In the genomic region with DNA sequence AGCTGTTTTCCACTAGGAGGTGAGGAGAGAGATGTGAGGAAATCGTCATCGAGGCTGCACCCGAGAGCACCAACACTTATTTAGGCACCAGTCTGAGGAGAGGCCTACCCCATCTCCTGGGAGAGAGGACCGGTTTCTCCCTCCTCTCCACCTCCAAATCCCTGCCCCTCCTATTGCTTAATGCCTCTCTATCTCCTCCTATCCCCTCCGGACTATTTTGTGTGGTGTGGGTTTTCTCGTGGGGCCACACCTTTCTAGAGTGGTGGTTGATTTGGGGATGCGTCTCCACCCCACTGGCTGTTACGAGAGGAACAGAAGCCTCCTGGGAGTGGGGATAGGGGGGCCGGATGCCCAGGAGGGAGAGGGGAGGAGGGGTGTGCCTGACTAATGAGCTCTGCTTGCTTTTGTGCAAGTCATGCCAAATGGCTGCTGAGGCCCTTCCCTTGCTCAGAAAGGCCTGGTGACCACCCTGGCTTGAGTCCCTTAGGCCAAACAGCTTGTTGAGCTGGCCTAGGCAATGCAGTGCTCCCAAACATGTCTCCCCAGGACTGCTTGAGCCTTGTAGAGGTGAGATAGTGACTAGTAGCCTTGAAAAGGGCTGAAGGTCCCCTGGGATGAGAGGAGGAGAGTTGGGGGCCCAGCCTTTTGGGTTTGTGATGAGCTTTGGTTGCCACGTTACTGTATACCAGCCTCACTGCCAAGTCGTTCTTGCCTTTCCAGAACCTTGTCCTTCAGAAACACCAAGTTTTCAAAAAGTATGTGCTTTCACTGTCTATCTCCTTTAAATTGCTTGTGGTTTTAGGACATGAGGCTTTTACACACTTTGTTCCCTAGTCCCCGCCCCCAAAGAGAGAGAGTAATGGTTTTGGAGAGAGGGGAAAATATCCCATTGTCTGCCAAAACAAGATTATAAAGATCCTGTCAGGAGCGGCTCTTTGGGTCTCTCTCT, we compare ENCODE assay signal across 8 cellular contexts. TPM values are rescaled to one million over a fixed set of nuclear protein-coding genes. Genes with fewer than 3 reads are reported as not detected.
DNase-seq lines count a peak whose midpoint lies in the region; ATAC-seq and TF ChIP-seq lines count a peak whose summit lies in the region.

No MANE protein-coding gene starts in this region.

- H3K4me3 ChIP-seq in CD8-positive, alpha-beta memory T cell (ENCODE audit: low read length): peak overlapping the region; percentile 93
- H3K4me3 ChIP-seq in mononuclear cell (ENCODE audit: low read length): peak overlapping the region; percentile 82

- H3K36me3 Mint-ChIP-seq in CD8-positive, alpha-beta memory T cell: peaks cover 13 to 49% (median 19%) of the 10 kb centered on the region in 3 donors
- H3K36me3 Mint-ChIP-seq in endothelial cell (ENCODE audit: low read depth, unreplicated experiment): peaks cover 10% of the 10 kb centered on the region

- H3K9me3 ChIP-seq in CD8-positive, alpha-beta memory T cell (ENCODE audit: low read length): no peaks in the 10 kb centered on the region
- no peaks in the 10 kb centered on the region for H3K9me3 ChIP-seq in mononuclear cell (ENCODE audit: low read depth, low read length)

- peak; percentile 39 to 75 (median 53) for DNase-seq in CD8-positive, alpha-beta memory T cell
- DNase-seq in NCI-H510A treated with DMSO at 0.1 percent for 48 hours (lab: John Stamatoyannopoulos, UW) (peak; percentile 62), endothelial cell (ENCODE audit: low spot score) (peak; percentile 7), SKM-1 (lab: John Stamatoyannopoulos, UW; ENCODE audit: unreplicated experiment) (no peak)
- peak; percentile 13 to 25 for DNase-seq in activated CD8-positive, alpha-beta memory T cell treated with anti-CD3 and anti-CD28 coated beads for 4 hours (ENCODE audit: low read depth in 2 of 2)
- peak; percentile 38 to 68 for DNase-seq in stimulated activated naive CD8-positive, alpha-beta T cell treated with anti-CD3 and anti-CD28 coated beads, Interleukin-15, amount 100 ng/mL, for 72 hours

- peaks cover 12% of the 10 kb centered on the region for H3K36me3 ChIP-seq in CD8-positive, alpha-beta memory T cell (ENCODE audit: insufficient read depth, low read length)

- peaks cover 28% of the 10 kb centered on the region for H3K4me1 ChIP-seq in CD8-positive, alpha-beta memory T cell (ENCODE audit: insufficient read depth, low read length)
- H3K4me1 ChIP-seq in mononuclear cell (ENCODE audit: insufficient read depth, low read length): peaks cover 50% of the 10 kb centered on the region

- no peaks in the 10 kb centered on the region for H3K9me3 Mint-ChIP-seq in CD8-positive, alpha-beta memory T cell
- H3K9me3 Mint-ChIP-seq in endothelial cell (ENCODE audit: unreplicated experiment): no peaks in the 10 kb centered on the region
- no peaks in the 10 kb centered on the region for H3K9me3 Mint-ChIP-seq in stimulated activated naive CD8-positive, alpha-beta T cell treated with anti-CD3 and anti-CD28 coated beads, Interleukin-15, amount 100 ng/mL, for 72 hours

- H3K27me3 Mint-ChIP-seq in CD8-positive, alpha-beta memory T cell: no peaks in the 10 kb centered on the region
- peaks cover 2% of the 10 kb centered on the region for H3K27me3 Mint-ChIP-seq in endothelial cell (ENCODE audit: unreplicated experiment)
- H3K27me3 Mint-ChIP-seq in stimulated activated naive CD8-positive, alpha-beta T cell treated with anti-CD3 and anti-CD28 coated beads, Interleukin-15, amount 100 ng/mL, for 72 hours: no peaks in the 10 kb centered on the region

- H3K4me1 Mint-ChIP-seq in CD8-positive, alpha-beta memory T cell: peaks cover 39 to 52% (median 46%) of the 10 kb centered on the region in 3 donors
- peaks cover 31% of the 10 kb centered on the region for H3K4me1 Mint-ChIP-seq in endothelial cell (ENCODE audit: unreplicated experiment)
- H3K4me1 Mint-ChIP-seq in stimulated activated naive CD8-positive, alpha-beta T cell treated with anti-CD3 and anti-CD28 coated beads, Interleukin-15, amount 100 ng/mL, for 72 hours: peaks cover 33% of the 10 kb centered on the region

- CTCF ChIA-PET in CD8-positive, alpha-beta memory T cell (lab: Charles Lee): interaction anchor here (1.0 to 2.0 kb wide), 3 partner anchors 30 to 71 kb away, joined by 4 to 5 read pairs (median 4); no protein-coding TSS in a partner anchor

- no peaks in the 10 kb centered on the region for H3K27me3 ChIP-seq in CD8-positive, alpha-beta memory T cell (ENCODE audit: insufficient read depth, low read length, poor library complexity, severe bottlenecking)
- H3K27me3 ChIP-seq in mononuclear cell (ENCODE audit: insufficient read depth, low read length): no peaks in the 10 kb centered on the region

- peak overlapping the region; percentile 81 for H3K27ac ChIP-seq in CD8-positive, alpha-beta memory T cell (ENCODE audit: low read depth, low read length)

- POLR2A ChIA-PET in CD8-positive, alpha-beta memory T cell (lab: Charles Lee): interaction anchor here (0.5 to 2.7 kb wide), 8 partner anchors 15 to 72 kb away, joined by 3 to 11 read pairs (median 7); no protein-coding TSS in a partner anchor

- peak; percentile 45 for ATAC-seq in GM21825 (IDR thresholded peaks at IDR 0.05; ENCODE audit: unreplicated experiment)
- peak; percentile 56 for ATAC-seq in stimulated activated naive CD8-positive, alpha-beta T cell treated with anti-CD3 and anti-CD28 coated beads, Interleukin-15, amount 100 ng/mL, for 72 hours

- TF ChIP-seq CTCF in endothelial cell (IDR thresholded peaks at IDR 0.05; ENCODE audit: unreplicated experiment): no peak

- H3K27ac Mint-ChIP-seq in CD8-positive, alpha-beta memory T cell: peak overlapping the region; percentile 81 to 97 (median 94)
- H3K27ac Mint-ChIP-seq in endothelial cell (ENCODE audit: unreplicated experiment): peak overlapping the region; percentile 94
- peak overlapping the region; percentile 97 to 98 for H3K27ac Mint-ChIP-seq in stimulated activated naive CD8-positive, alpha-beta T cell treated with anti-CD3 and anti-CD28 coated beads, Interleukin-15, amount 100 ng/mL, for 72 hours

- H3K4me3 Mint-ChIP-seq in CD8-positive, alpha-beta memory T cell: peak overlapping the region; percentile 92 to 100 (median 96)
- peak overlapping the region; percentile 93 for H3K4me3 Mint-ChIP-seq in endothelial cell (ENCODE audit: unreplicated experiment)
- peak overlapping the region; percentile 95 to 98 for H3K4me3 Mint-ChIP-seq in stimulated activated naive CD8-positive, alpha-beta T cell treated with anti-CD3 and anti-CD28 coated beads, Interleukin-15, amount 100 ng/mL, for 72 hours

RNA-seq across cellular contexts. Expression of a gene that starts 1.2 kb away (rescaled TPM):
- 100 to 1,000 TPM; 403 to 410 TPM for total RNA-seq in CD8-positive, alpha-beta memory T cell
- polyA plus RNA-seq in CD8-positive, alpha-beta memory T cell: 760 TPM
- total RNA-seq in endothelial cell (ENCODE audit: unreplicated experiment) (590 TPM), mononuclear cell (469 TPM)
